Comparison of ENCODE assay signal across 8 cellular contexts in genomic region chr12:2795291-2796186, GRCh38. TPM values are rescaled to one million over a fixed set of nuclear protein-coding genes. Genes with fewer than 3 reads are reported as not detected.
DNase-seq lines count a peak whose midpoint lies in the region; ATAC-seq and TF ChIP-seq lines count a peak whose summit lies in the region.

No MANE protein-coding gene starts in this region.

- no peaks in the 10 kb centered on the region for H3K9me3 Mint-ChIP-seq in T-helper 1 cell treated with Interleukin-12 subunit alpha and Interleukin-12 subunit beta and Interleukin-4 antibody, amounts not matched to agents 30 μg/mL and 1 μg/mL, for 36 hours

- no peaks in the 10 kb centered on the region for H3K9me3 ChIP-seq in ascending aorta
- no peaks in the 10 kb centered on the region for H3K9me3 ChIP-seq in hepatocyte (ENCODE audit: low read depth)

- H3K27ac ChIP-seq in ascending aorta, result peak overlapping the region; percentile 64 to 88
- H3K27ac ChIP-seq in hepatocyte, result peak overlapping the region; percentile 77

- H4K20me1 ChIP-seq in hepatocyte (ENCODE audit: insufficient read depth, poor library complexity, severe bottlenecking), result peaks cover 25% of the 10 kb centered on the region

- peaks cover 13 to 19% of the 10 kb centered on the region in 2 donors for H3K4me1 ChIP-seq in ascending aorta
- peaks cover 8% of the 10 kb centered on the region for H3K4me1 ChIP-seq in hepatocyte (ENCODE audit: insufficient read depth)

- peak; percentile 96 for DNase-seq in GM03348 (ENCODE audit: low spot score)
- DNase-seq in KG1 (lab: John Stamatoyannopoulos, UW), result peak; percentile 35
- DNase-seq in ascending aorta (ENCODE audit: low spot score in 2 of 2), result peak; percentile 60 to 90
- DNase-seq in hepatocyte (ENCODE audit: low spot score), result peak; percentile 89
- no peak for DNase-seq in retinal pigment epithelial cell (ENCODE audit: low read depth)
- DNase-seq in cortex of kidney (lab: John Stamatoyannopoulos, UW), result no peak

- peaks cover 28% of the 10 kb centered on the region for H3K79me2 ChIP-seq in hepatocyte

- peak in 1 of 3 experiments; percentile 14 for TF ChIP-seq CTCF in ascending aorta (IDR thresholded peaks at IDR 0.05)
- TF ChIP-seq CTCF in hepatocyte (IDR thresholded peaks at IDR 0.05; ENCODE audit: poor library complexity), result no peak
- TF ChIP-seq CTCF in retinal pigment epithelial cell (conservative IDR thresholded peaks at IDR 0.05; ENCODE audit: low read depth, low read length), result no peak

- H3K36me3 ChIP-seq in ascending aorta, result peaks cover 28 to 32% of the 10 kb centered on the region in 2 donors
- H3K36me3 ChIP-seq in hepatocyte (replicated peaks; ENCODE audit: insufficient read depth, low read depth), result no peaks in the 10 kb centered on the region

- H3K36me3 Mint-ChIP-seq in T-helper 1 cell treated with Interleukin-12 subunit alpha and Interleukin-12 subunit beta and Interleukin-4 antibody, amounts not matched to agents 30 μg/mL and 1 μg/mL, for 36 hours (ENCODE audit: low read depth), result peaks cover 25% of the 10 kb centered on the region

- peak overlapping the region; percentile 82 to 84 for H3K4me3 ChIP-seq in ascending aorta
- peak overlapping the region; percentile 90 for H3K4me3 ChIP-seq in hepatocyte
- H3K4me3 ChIP-seq in retinal pigment epithelial cell (ENCODE audit: low read length), result peak overlapping the region; percentile 89

- peak; percentile 66 for ATAC-seq in GM21717 (IDR thresholded peaks at IDR 0.05; ENCODE audit: unreplicated experiment)

- H3K4me3 Mint-ChIP-seq in T-helper 1 cell treated with Interleukin-12 subunit alpha and Interleukin-12 subunit beta and Interleukin-4 antibody, amounts not matched to agents 30 μg/mL and 1 μg/mL, for 36 hours, result peak overlapping the region; percentile 93

- no peaks in the 10 kb centered on the region for H3K9me2 ChIP-seq in hepatocyte (replicated peaks; ENCODE audit: insufficient read depth)

- H3K27me3 ChIP-seq in ascending aorta (no peaks in the 10 kb centered on the region), hepatocyte (no peaks in the 10 kb centered on the region)

- peak overlapping the region; percentile 85 for H3K27ac Mint-ChIP-seq in T-helper 1 cell treated with Interleukin-12 subunit alpha and Interleukin-12 subunit beta and Interleukin-4 antibody, amounts not matched to agents 30 μg/mL and 1 μg/mL, for 36 hours

- WGBS in hepatocyte (ENCODE audit: low lambda C conversion rate, missing lambda C conversion rate), result 1% methylated on average over 34 of the region's 111 CpGs

- H2AFZ ChIP-seq in hepatocyte, result peak overlapping the region; percentile 89

- peak overlapping the region; percentile 99 for H3K4me2 ChIP-seq in hepatocyte

- intact Hi-C loops in ascending aorta (cut with DNase I), result loop anchor here (2.0 kb wide), 1 partner anchor 17 kb away; the partner anchor contains the start of gene ITFG2

- peaks cover 19% of the 10 kb centered on the region for H3K27me3 Mint-ChIP-seq in T-helper 1 cell treated with Interleukin-12 subunit alpha and Interleukin-12 subunit beta and Interleukin-4 antibody, amounts not matched to agents 30 μg/mL and 1 μg/mL, for 36 hours (ENCODE audit: low read depth)

- peaks cover 16% of the 10 kb centered on the region for H3K4me1 Mint-ChIP-seq in T-helper 1 cell treated with Interleukin-12 subunit alpha and Interleukin-12 subunit beta and Interleukin-4 antibody, amounts not matched to agents 30 μg/mL and 1 μg/mL, for 36 hours (ENCODE audit: low read depth)

RNA-seq across cellular contexts. Expression of gene FKBP4, which starts 0.8 kb away (rescaled TPM):
- total RNA-seq in ascending aorta (36.3 TPM), hepatocyte (46.4 and 52.1 TPM in 2 replicates)
- 70.9 and 77.9 TPM in 2 replicates for polyA plus RNA-seq in hepatocyte

RNA-seq across cellular contexts. Expression of gene ITFG2, which starts 16.9 kb away (rescaled TPM):
- total RNA-seq in ascending aorta (19.9 TPM), hepatocyte (19.5 and 20.9 TPM in 2 replicates)
- 23.5 and 31.7 TPM in 2 replicates for polyA plus RNA-seq in hepatocyte

RNA-seq across cellular contexts. Expression of gene NRIP2, which starts 39.3 kb away (rescaled TPM):
- 9.7 TPM for total RNA-seq in ascending aorta
- not detected in 2 replicates for total RNA-seq in hepatocyte
- polyA plus RNA-seq in hepatocyte, result 0.30 and 0.95 TPM in 2 replicates

Comparison
In these comparisons a context has a peak if more than half of its experiments do, and no peak if none do; other contexts are left out.
1. DNase-seq: peak in GM03348 (single experiment), KG1 (single experiment), ascending aorta (2 of 2) and hepatocyte (single experiment); none in retinal pigment epithelial cell (single experiment) and cortex of kidney (single experiment).
2. RNA of gene NRIP2, which starts 39.3 kb away (total RNA-seq): 9.7 TPM in ascending aorta (single experiment); not detected in hepatocyte; every median in the first group is over 10 times any median in the second.
3. Peak in every context shown above with its lines, with median percentiles within 50 percentile points of each other: H3K4me3 ChIP-seq.